Comparison of ENCODE assay signal across 10 cellular contexts in the genomic region with DNA sequence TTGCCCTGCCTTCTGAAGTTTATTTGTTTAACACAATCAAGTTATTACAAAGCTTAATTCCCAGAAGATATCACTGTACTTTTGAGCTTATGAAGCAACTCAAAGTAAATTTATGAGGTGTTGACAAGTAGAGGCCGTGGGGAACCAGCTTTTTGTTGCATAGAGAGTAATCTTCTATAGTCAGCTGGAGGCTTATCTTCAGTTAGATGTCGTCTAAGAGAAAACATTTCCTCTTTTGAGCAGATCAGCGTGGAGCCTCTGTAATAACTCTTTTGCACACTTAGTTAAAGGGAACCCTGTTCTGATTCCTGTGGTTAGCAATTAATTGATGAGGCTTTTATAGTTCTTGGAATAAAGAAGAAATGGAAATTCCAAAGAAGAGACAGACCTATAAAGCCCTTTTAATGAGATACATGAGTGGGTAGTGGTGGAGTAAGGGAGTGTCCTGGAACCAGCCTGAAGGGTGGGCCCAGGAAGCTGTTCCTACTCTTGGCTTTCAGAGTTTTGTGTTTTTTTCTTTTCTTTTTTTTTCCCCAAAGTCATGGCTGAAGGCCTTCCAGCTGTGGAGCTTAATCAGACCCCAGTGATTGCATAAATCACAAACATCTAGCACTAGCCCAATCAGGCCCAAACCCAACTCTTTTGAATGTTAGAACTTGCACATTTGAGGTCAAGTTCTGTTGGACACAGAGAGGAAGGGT. TPM values are rescaled to one million over a fixed set of nuclear protein-coding genes. Genes with fewer than 3 reads are reported as not detected.
DNase-seq lines count a peak whose midpoint lies in the region; ATAC-seq, FAIRE-seq and TF ChIP-seq lines count a peak whose summit lies in the region.
"Had no signal": no experiment of that assay in that cellular context is flagged by ENCODE, and none has a peak within 500 bp of the region (broad histone marks: within the 10 kb centered on the region; RNA-seq: fewer than 3 reads in every experiment).

No MANE protein-coding gene starts in this region.

- 0 out of 2 replicates have a peak overlapping the region, but pooled peaks have one; percentile 4 for H3K27ac ChIP-seq in SJSA1
- H3K27ac ChIP-seq in heart left ventricle, result peak overlapping the region in 10 of 12 donors; percentile 0 to 70 (median 50)
- H3K27ac ChIP-seq in small intestine (ENCODE audit: low read depth in 1 of 2, low read length in 1 of 2), result peak overlapping the region in 1 of 2 donors; percentile 75

- H3K4me1 ChIP-seq in SJSA1 (replicated peaks), result peaks cover 42% of the 10 kb centered on the region
- peaks cover 0 to 32% (median 13%) of the 10 kb centered on the region in 12 donors for H3K4me1 ChIP-seq in heart left ventricle
- peaks cover 0 to 8% of the 10 kb centered on the region in 2 donors for H3K4me1 ChIP-seq in small intestine (ENCODE audit: control insufficient read depth in 2 of 2, insufficient read depth in 1 of 2, low read depth in 1 of 2, low read length in 1 of 2)

- H3K27me3 ChIP-seq in SJSA1 (replicated peaks), result no peaks in the 10 kb centered on the region
- no peaks in the 10 kb centered on the region for H3K27me3 ChIP-seq in heart left ventricle
- no peaks in the 10 kb centered on the region for H3K27me3 ChIP-seq in small intestine (ENCODE audit: control insufficient read depth in 2 of 2, insufficient read depth in 2 of 2, low read length in 2 of 2)

- ATAC-seq in heart left ventricle (peak; percentile 43 to 78 (median 72)), HG03378 (IDR thresholded peaks at IDR 0.05; ENCODE audit: unreplicated experiment) (no peak), HG02610 (IDR thresholded peaks at IDR 0.05; ENCODE audit: unreplicated experiment) (no peak)

- intact Hi-C loops in heart left ventricle (cut with DNase I), result no loop called here

- TF ChIP-seq POLR2A in heart left ventricle (IDR thresholded peaks at IDR 0.05), result no peak

- DNase-seq in GM03348 (ENCODE audit: low spot score), result peak; percentile 78
- peak in 1 of 2 experiments; percentile 75 for DNase-seq in SJSA1 (ENCODE audit: low read depth in 1 of 2, low spot score in 2 of 2)
- DNase-seq in heart left ventricle, result peak in 2 of 5 donors; percentile 20 to 47
- peak; percentile 19 for DNase-seq in small intestine
- DNase-seq in GM19240 (ENCODE audit: insufficient read length, low spot score), result no peak
- DNase-seq in HT-29 (ENCODE audit: low spot score), result no peak
- DNase-seq: occipital lobe had no signal

- TF ChIP-seq CTCF in heart left ventricle (IDR thresholded peaks at IDR 0.05), result no peak

- no peaks in the 10 kb centered on the region for H3K9me3 ChIP-seq in SJSA1 (replicated peaks)
- no peaks in the 10 kb centered on the region for H3K9me3 ChIP-seq in heart left ventricle
- H3K9me3 ChIP-seq in small intestine (ENCODE audit: control insufficient read depth, low read depth), result no peaks in the 10 kb centered on the region

- H3K4me3 ChIP-seq in SJSA1 (no peak overlapping the region), heart left ventricle (no peak overlapping the region), small intestine (ENCODE audit: low read depth in 1 of 2, low read length in 2 of 2) (no peak overlapping the region)

- 39 to 55% (median 47%) methylated on average over 3 of the region's 3 CpGs for WGBS in heart left ventricle, 4 donors
- WGBS in small intestine, 3 donors, result 6 to 28% (median 26%) methylated on average over 3 of the region's 3 CpGs

- no peaks in the 10 kb centered on the region for H3K36me3 ChIP-seq in SJSA1
- no peaks in the 10 kb centered on the region for H3K36me3 ChIP-seq in heart left ventricle
- no peaks in the 10 kb centered on the region for H3K36me3 ChIP-seq in small intestine (ENCODE audit: control insufficient read depth in 2 of 2, insufficient read depth in 2 of 2, low read length in 2 of 2)

- FAIRE-seq in small intestine (lab: Jason Lieb, UNC), result no peak
- FAIRE-seq: endometrium had no signal

RNA-seq across cellular contexts. Expression of gene MAP3K14, which starts 28.9 kb away (rescaled TPM):
- 3.7 and 5.5 TPM in 2 replicates for total RNA-seq in SJSA1 (2014; rRNA removed; shearing (Covaris generic))
- total RNA-seq in heart left ventricle, result 10 to 100 TPM in 8 of 9 donors, 1 to 10 TPM in 1; 9.9 to 21.9 (median 12.7) TPM
- polyA plus RNA-seq in heart left ventricle, result 10 to 100 TPM in 1 of 2 donors, 1 to 10 TPM in 1; 9.0 to 11.2 TPM
- 10 to 100 TPM; 10.8 to 19.2 (median 11.3) TPM for polyA plus RNA-seq in small intestine
- total RNA-seq in HT-29 (2014; rRNA removed; shearing (Covaris generic)), result 5.9 and 6.2 TPM in 2 replicates

Comparison
In these comparisons a context has a peak if more than half of its experiments do, and no peak if none do; other contexts are left out.
1. DNase-seq: peak in GM03348 (single experiment) and small intestine (single experiment); none in GM19240 (single experiment) and HT-29 (single experiment).
2. ATAC-seq: peak in heart left ventricle (4 of 4); none in HG03378 (single experiment) and HG02610 (single experiment).